Comparison of ENCODE assay signal across 13 cellular contexts in genomic region chr1:112672842-112673241, GRCh38. TPM values are rescaled to one million over a fixed set of nuclear protein-coding genes. Genes with fewer than 3 reads are reported as not detected.
DNase-seq lines count a peak whose midpoint lies in the region; ATAC-seq and TF ChIP-seq lines count a peak whose summit lies in the region.
"Had no signal": no experiment of that assay in that cellular context is flagged by ENCODE, and none has a peak within 500 bp of the region (broad histone marks: within the 10 kb centered on the region; RNA-seq: fewer than 3 reads in every experiment).

No MANE protein-coding gene starts in this region.

- H3K4me1 Mint-ChIP-seq in CD4-positive, alpha-beta T cell (ENCODE audit: low read depth): peaks cover 63% of the 10 kb centered on the region
- H3K4me1 Mint-ChIP-seq in activated naive CD8-positive, alpha-beta T cell treated with anti-CD3 and anti-CD28 coated beads, Interleukin-2, amount 10 ng/mL, durations not matched to agents 7 days and 5 days: peaks cover 43% of the 10 kb centered on the region
- H3K4me1 Mint-ChIP-seq in nephron progenitor cell: peaks cover 34% of the 10 kb centered on the region

- H3K4me3 ChIP-seq in SJCRH30: no peak overlapping the region
- H3K4me3 ChIP-seq in heart right ventricle: no peak overlapping the region

- H3K36me3 Mint-ChIP-seq in CD4-positive, alpha-beta T cell (ENCODE audit: low read depth): peaks cover 53% of the 10 kb centered on the region
- peaks cover 30% of the 10 kb centered on the region for H3K36me3 Mint-ChIP-seq in activated naive CD8-positive, alpha-beta T cell treated with anti-CD3 and anti-CD28 coated beads, Interleukin-2, amount 10 ng/mL, durations not matched to agents 7 days and 5 days
- peaks cover 52% of the 10 kb centered on the region for H3K36me3 Mint-ChIP-seq in nephron progenitor cell (ENCODE audit: low read depth)

- DNase-seq in CD4-positive, alpha-beta T cell: no peak
- peak; percentile 9 for DNase-seq in M059J (ENCODE audit: low read depth)
- no peak for DNase-seq in activated naive CD8-positive, alpha-beta T cell treated with anti-CD3 and anti-CD28 coated beads, Interleukin-2, amount 10 ng/mL, durations not matched to agents 7 days and 5 days
- no peak for DNase-seq in nephron progenitor cell
- DNase-seq in NCI-H774 (lab: John Stamatoyannopoulos, UW): no peak
- no peak for DNase-seq in SJCRH30
- DNase-seq in heart right ventricle: no peak
- DNase-seq in NCI-H2081 (lab: John Stamatoyannopoulos, UW): no peak
- DNase-seq: activated CD4-positive, alpha-beta T cell treated with anti-CD3 and anti-CD28 coated beads for 1 hour; activated effector memory CD4-positive, alpha-beta T cell treated with Interleukin-2 at 50 U/mL for 16 hours; NCI-H187 treated with DMSO at 0.1 percent for 48 hours had no signal

- POLR2A ChIA-PET in CD4-positive, alpha-beta T cell (lab: Charles Lee): interaction anchor here (0.6 to 4.7 kb wide), 6 partner anchors 10 to 282 kb away, joined by 3 to 134 read pairs (median 34); partner anchors contain the start of genes CAPZA1, PPM1J and ST7L
- POLR2A ChIA-PET in activated naive CD8-positive, alpha-beta T cell treated with anti-CD3 and anti-CD28 coated beads, Interleukin-2, amount 10 ng/mL, durations not matched to agents 7 days and 5 days (lab: Charles Lee): interaction anchor here (0.9 to 3.9 kb wide), 3 partner anchors 32 to 53 kb away, joined by 3 to 26 read pairs (median 5); partner anchors contain the start of genes CAPZA1 and RHOC

- H3K9me3 ChIP-seq in CD4-positive, alpha-beta T cell (ENCODE audit: control insufficient read depth, low read length): no peaks in the 10 kb centered on the region
- no peaks in the 10 kb centered on the region for H3K9me3 ChIP-seq in SJCRH30 (replicated peaks)
- H3K9me3 ChIP-seq in heart right ventricle: no peaks in the 10 kb centered on the region
- H3K9me3 ChIP-seq: breast epithelium, SK-N-SH had no signal

- intact Hi-C loops in CD4-positive, alpha-beta T cell (cut with DNase I, micrococcal nuclease): loop anchor here in 1 of 2 experiments (1.0 to 5.0 kb wide), 2 partner anchors 36 to 55 kb away; no protein-coding TSS in a partner anchor
- intact Hi-C loops in heart right ventricle (cut with DNase I): loop anchor here in 6 of 10 donors (5.0 to 10.0 kb wide), 3 partner anchors 46 to 51 kb away; no protein-coding TSS in a partner anchor

- no peaks in the 10 kb centered on the region for H3K27me3 ChIP-seq in CD4-positive, alpha-beta T cell (ENCODE audit: control insufficient read depth, insufficient read depth, low read length)
- H3K27me3 ChIP-seq in SJCRH30 (no peaks in the 10 kb centered on the region), heart right ventricle (no peaks in the 10 kb centered on the region)
- H3K27me3 ChIP-seq: breast epithelium had no signal

- H3K27ac Mint-ChIP-seq in CD4-positive, alpha-beta T cell: peak overlapping the region; percentile 65
- no peak overlapping the region for H3K27ac Mint-ChIP-seq in activated naive CD8-positive, alpha-beta T cell treated with anti-CD3 and anti-CD28 coated beads, Interleukin-2, amount 10 ng/mL, durations not matched to agents 7 days and 5 days
- H3K27ac Mint-ChIP-seq in nephron progenitor cell: no peak overlapping the region

- peak overlapping the region; percentile 82 for H3K4me3 Mint-ChIP-seq in CD4-positive, alpha-beta T cell
- H3K4me3 Mint-ChIP-seq in activated naive CD8-positive, alpha-beta T cell treated with anti-CD3 and anti-CD28 coated beads, Interleukin-2, amount 10 ng/mL, durations not matched to agents 7 days and 5 days: peak overlapping the region; percentile 32
- H3K4me3 Mint-ChIP-seq in nephron progenitor cell: peak overlapping the region; percentile 37

- no peak for TF ChIP-seq CTCF in CD4-positive, alpha-beta T cell (IDR thresholded peaks at IDR 0.05)
- TF ChIP-seq CTCF in nephron progenitor cell (IDR thresholded peaks at IDR 0.05) (no peak), heart right ventricle (IDR thresholded peaks at IDR 0.05) (no peak)

- 89 to 96% methylated on average over 1 of the region's 1 CpG for WGBS in heart right ventricle, 2 donors

- H3K9me3 Mint-ChIP-seq in CD4-positive, alpha-beta T cell: no peaks in the 10 kb centered on the region
- no peaks in the 10 kb centered on the region for H3K9me3 Mint-ChIP-seq in activated naive CD8-positive, alpha-beta T cell treated with anti-CD3 and anti-CD28 coated beads, Interleukin-2, amount 10 ng/mL, durations not matched to agents 7 days and 5 days
- H3K9me3 Mint-ChIP-seq in nephron progenitor cell: no peaks in the 10 kb centered on the region

- H3K36me3 ChIP-seq in SJCRH30: peaks cover 26% of the 10 kb centered on the region; the same call in 1 of the 2 replicates
- H3K36me3 ChIP-seq in heart right ventricle: peaks cover 0 to 54% (median 10%) of the 10 kb centered on the region in 9 donors

- CTCF ChIA-PET in CD4-positive, alpha-beta T cell (lab: Charles Lee): interaction anchor here (1.1 to 2.7 kb wide), 7 partner anchors 9 to 59 kb away, joined by 3 to 12 read pairs (median 4); partner anchors contain the start of genes CAPZA1 and ST7L

- ATAC-seq in CD4-positive, alpha-beta T cell (ENCODE audit: poor library complexity): no peak
- no peak for ATAC-seq in activated naive CD8-positive, alpha-beta T cell treated with anti-CD3 and anti-CD28 coated beads, Interleukin-2, amount 10 ng/mL, durations not matched to agents 7 days and 5 days (ENCODE audit: low read depth)
- ATAC-seq in heart right ventricle: no peak

- H3K27ac ChIP-seq in CD4-positive, alpha-beta T cell (ENCODE audit: low read depth, low read length): no peak overlapping the region
- no peak overlapping the region for H3K27ac ChIP-seq in SJCRH30
- H3K27ac ChIP-seq in heart right ventricle: peak overlapping the region in 3 of 10 donors; percentile 92 to 97 (median 93)

- no peaks in the 10 kb centered on the region; the same call in 1 of the 2 replicates for H3K4me1 ChIP-seq in SJCRH30
- H3K4me1 ChIP-seq in heart right ventricle: peaks cover 10 to 51% (median 30%) of the 10 kb centered on the region in 9 donors

- H3K27me3 Mint-ChIP-seq in CD4-positive, alpha-beta T cell: no peaks in the 10 kb centered on the region
- H3K27me3 Mint-ChIP-seq in activated naive CD8-positive, alpha-beta T cell treated with anti-CD3 and anti-CD28 coated beads, Interleukin-2, amount 10 ng/mL, durations not matched to agents 7 days and 5 days: no peaks in the 10 kb centered on the region
- H3K27me3 Mint-ChIP-seq in nephron progenitor cell (ENCODE audit: low read depth, poor library complexity): no peaks in the 10 kb centered on the region

RNA-seq across cellular contexts. Expression of gene MOV10, which starts 1.6 kb away (rescaled TPM):
- 10 to 100 TPM; 80.6 to 89.3 TPM for total RNA-seq in CD4-positive, alpha-beta T cell
- 51.5 and 96.3 TPM in 2 replicates for total RNA-seq in M059J (2014; rRNA removed; shearing (Covaris generic))
- total RNA-seq in activated naive CD8-positive, alpha-beta T cell treated with anti-CD3 and anti-CD28 coated beads, Interleukin-2, amount 10 ng/mL, durations not matched to agents 7 days and 5 days: 100 to 1,000 TPM; 124 to 130 TPM
- total RNA-seq in SJCRH30 (2014; rRNA removed; shearing (Covaris generic)): 35.4 and 45.7 TPM in 2 replicates
- total RNA-seq in heart right ventricle: 10 to 100 TPM in 8 of 10 donors, 1 to 10 TPM in 2; 6.3 to 25.8 (median 13.9) TPM
- 10 to 100 TPM; 17.8 to 69.4 TPM for polyA plus RNA-seq in heart right ventricle

RNA-seq across cellular contexts. Expression of gene RHOC, which starts 34.1 kb away (rescaled TPM):
- 10 to 100 TPM; 11.9 to 12.7 TPM for total RNA-seq in CD4-positive, alpha-beta T cell
- total RNA-seq in M059J (2014; rRNA removed; shearing (Covaris generic)): 497 and 506 TPM in 2 replicates
- total RNA-seq in activated naive CD8-positive, alpha-beta T cell treated with anti-CD3 and anti-CD28 coated beads, Interleukin-2, amount 10 ng/mL, durations not matched to agents 7 days and 5 days: 10 to 100 TPM; 81.2 to 85.5 TPM
- 72.4 and 87.5 TPM in 2 replicates for total RNA-seq in SJCRH30 (2014; rRNA removed; shearing (Covaris generic))
- total RNA-seq in heart right ventricle: 100 to 1,000 TPM; 115 to 225 (median 158) TPM
- 100 to 1,000 TPM; 156 to 408 TPM for polyA plus RNA-seq in heart right ventricle

RNA-seq across cellular contexts. Expression of gene PPM1J, which starts 42.3 kb away (rescaled TPM):
- total RNA-seq in CD4-positive, alpha-beta T cell: under 1 TPM; 0.39 to 0.49 TPM
- 1.3 and 1.5 TPM in 2 replicates for total RNA-seq in M059J (2014; rRNA removed; shearing (Covaris generic))
- under 1 TPM in 1 of 2 experiments, not detected in 1; 0.25 TPM for total RNA-seq in activated naive CD8-positive, alpha-beta T cell treated with anti-CD3 and anti-CD28 coated beads, Interleukin-2, amount 10 ng/mL, durations not matched to agents 7 days and 5 days
- total RNA-seq in SJCRH30 (2014; rRNA removed; shearing (Covaris generic)): 0.85 and 1.2 TPM in 2 replicates
- 10 to 100 TPM in 1 of 10 donors, 1 to 10 TPM in 9; 5.8 to 11.0 (median 8.5) TPM for total RNA-seq in heart right ventricle
- 1 to 10 TPM; 2.4 to 8.4 TPM for polyA plus RNA-seq in heart right ventricle

RNA-seq across cellular contexts. Expression of gene CAPZA1, which starts 53.2 kb away (rescaled TPM):
- total RNA-seq in CD4-positive, alpha-beta T cell: 100 to 1,000 TPM; 166 to 179 TPM
- 190 and 259 TPM in 2 replicates for total RNA-seq in M059J (2014; rRNA removed; shearing (Covaris generic))
- total RNA-seq in activated naive CD8-positive, alpha-beta T cell treated with anti-CD3 and anti-CD28 coated beads, Interleukin-2, amount 10 ng/mL, durations not matched to agents 7 days and 5 days: 100 to 1,000 TPM; 248 to 251 TPM
- 188 and 211 TPM in 2 replicates for total RNA-seq in SJCRH30 (2014; rRNA removed; shearing (Covaris generic))
- 10 to 100 TPM; 19.5 to 58.3 (median 23.2) TPM for total RNA-seq in heart right ventricle
- 10 to 100 TPM; 28.0 to 45.4 TPM for polyA plus RNA-seq in heart right ventricle

RNA-seq across cellular contexts. Expression of gene ST7L, which starts 53.9 kb away (rescaled TPM):
- total RNA-seq in CD4-positive, alpha-beta T cell: 10 to 100 TPM; 25.5 to 29.8 TPM
- total RNA-seq in M059J (2014; rRNA removed; shearing (Covaris generic)): 32.7 and 49.6 TPM in 2 replicates
- total RNA-seq in activated naive CD8-positive, alpha-beta T cell treated with anti-CD3 and anti-CD28 coated beads, Interleukin-2, amount 10 ng/mL, durations not matched to agents 7 days and 5 days: 10 to 100 TPM; 15.4 to 16.5 TPM
- 24.2 and 24.8 TPM in 2 replicates for total RNA-seq in SJCRH30 (2014; rRNA removed; shearing (Covaris generic))
- 10 to 100 TPM; 12.4 to 22.2 (median 14.0) TPM for total RNA-seq in heart right ventricle
- 10 to 100 TPM in 1 of 2 donors, 1 to 10 TPM in 1; 9.2 to 11.3 TPM for polyA plus RNA-seq in heart right ventricle

Comparison
In these comparisons a context has a peak if more than half of its experiments do, and no peak if none do; other contexts are left out.
1. H3K4me3 Mint-ChIP-seq: peak in every context shown above with its lines; median percentile 82 in CD4-positive, alpha-beta T cell; 37 in nephron progenitor cell; 32 in activated naive CD8-positive, alpha-beta T cell treated with anti-CD3 and anti-CD28 coated beads, Interleukin-2, amount 10 ng/mL, durations not matched to agents 7 days and 5 days.